In genomic region chr3:94081880-94082279, GRCh38 we compare ENCODE assay signal across 22 cellular contexts. TPM values are rescaled to one million over a fixed set of nuclear protein-coding genes. Genes with fewer than 3 reads are reported as not detected.
"Had no signal": no experiment of that assay in that cellular context is flagged by ENCODE, and none has a peak within 500 bp of the region (broad histone marks: within the 10 kb centered on the region; RNA-seq: fewer than 3 reads in every experiment).

No MANE protein-coding gene starts in this region.

- H3K4me1 ChIP-seq: breast epithelium, gastrocnemius medialis, pancreas, right lobe of liver, vagina had no signal

- H3K27me3 ChIP-seq: breast epithelium, gastrocnemius medialis, neutrophil, pancreas, right lobe of liver, stomach, vagina had no signal

- H3K27me3 Mint-ChIP-seq: activated naive CD4-positive, alpha-beta T cell treated with anti-CD3 and anti-CD28 coated beads, Interleukin-2, amount 50 U/mL, for 24 hours; activated T-cell treated with anti-CD3 and anti-CD28 coated beads, Interleukin-2, amount 50 U/mL, for 24 hours; naive thymus-derived CD4-positive, alpha-beta T cell had no signal

- H3K9me3 Mint-ChIP-seq: activated naive CD4-positive, alpha-beta T cell treated with anti-CD3 and anti-CD28 coated beads, Interleukin-2, amount 50 U/mL, for 24 hours; activated T-cell treated with anti-CD3 and anti-CD28 coated beads, Interleukin-2, amount 50 U/mL, for 24 hours had no signal

- H3K4me3 ChIP-seq: breast epithelium, coronary artery, gastrocnemius medialis, pancreas, right lobe of liver, smooth muscle cell, stomach, vagina had no signal

- H3K27ac Mint-ChIP-seq: activated CD8-positive, alpha-beta T cell treated with anti-CD3 and anti-CD28 coated beads, Interleukin-2, amount 10 ng/mL, durations not matched to agents 7 days and 5 days; activated naive CD4-positive, alpha-beta T cell treated with anti-CD3 and anti-CD28 coated beads, Interleukin-2, amount 50 U/mL, for 24 hours had no signal

- H3K27ac ChIP-seq: breast epithelium, coronary artery, gastrocnemius medialis, neutrophil, pancreas, right lobe of liver, stomach, vagina had no signal

- ATAC-seq: activated CD8-positive, alpha-beta T cell treated with anti-CD3 and anti-CD28 coated beads, Interleukin-2, amount 10 ng/mL, durations not matched to agents 7 days and 5 days; gastrocnemius medialis; naive thymus-derived CD4-positive, alpha-beta T cell; right lobe of liver had no signal

- H3K4me3 Mint-ChIP-seq: activated CD8-positive, alpha-beta T cell treated with anti-CD3 and anti-CD28 coated beads, Interleukin-2, amount 10 ng/mL, durations not matched to agents 7 days and 5 days; activated naive CD4-positive, alpha-beta T cell treated with anti-CD3 and anti-CD28 coated beads, Interleukin-2, amount 50 U/mL, for 24 hours; activated T-cell treated with anti-CD3 and anti-CD28 coated beads, Interleukin-2, amount 50 U/mL, for 24 hours had no signal

- H3K36me3 ChIP-seq: breast epithelium, right lobe of liver had no signal

- DNase-seq: activated CD4-positive, alpha-beta T cell treated with anti-CD3 and anti-CD28 coated beads for 48 hours; activated CD4-positive, CD25-positive, alpha-beta regulatory T cell; activated CD8-positive, alpha-beta T cell treated with anti-CD3 and anti-CD28 coated beads, Interleukin-2, amount 10 ng/mL, durations not matched to agents 7 days and 5 days; activated T-cell treated with anti-CD3 and anti-CD28 coated beads, Interleukin-2, amount 50 U/mL, for 24 hours; gastrocnemius medialis; mesenchymal stem cell; naive thymus-derived CD4-positive, alpha-beta T cell; pancreas; right lobe of liver; stimulated activated CD4-positive, alpha-beta T cell treated with anti-CD3 and anti-CD28 coated beads, Interleukin-4, amount 100 ng/mL, for 1 hour; stomach; T1000; trophoblast cell had no signal

- H3K4me2 ChIP-seq: smooth muscle cell had no signal

- FAIRE-seq: astrocyte, pancreas had no signal

- H3K9me3 ChIP-seq: breast epithelium, gastrocnemius medialis, neutrophil, pancreas, right lobe of liver, stomach, vagina had no signal

RNA-seq across cellular contexts. Expression of gene STX19, which starts 53.5 kb away (rescaled TPM):
- total RNA-seq: activated CD8-positive, alpha-beta T cell treated with anti-CD3 and anti-CD28 coated beads, Interleukin-2, amount 10 ng/mL, durations not matched to agents 7 days and 5 days; astrocyte; gastrocnemius medialis; naive thymus-derived CD4-positive, alpha-beta T cell; pulmonary artery endothelial cell; right lobe of liver; temporal lobe had no signal
